Comparison of ENCODE assay signal across 8 cellular contexts in the genomic region with DNA sequence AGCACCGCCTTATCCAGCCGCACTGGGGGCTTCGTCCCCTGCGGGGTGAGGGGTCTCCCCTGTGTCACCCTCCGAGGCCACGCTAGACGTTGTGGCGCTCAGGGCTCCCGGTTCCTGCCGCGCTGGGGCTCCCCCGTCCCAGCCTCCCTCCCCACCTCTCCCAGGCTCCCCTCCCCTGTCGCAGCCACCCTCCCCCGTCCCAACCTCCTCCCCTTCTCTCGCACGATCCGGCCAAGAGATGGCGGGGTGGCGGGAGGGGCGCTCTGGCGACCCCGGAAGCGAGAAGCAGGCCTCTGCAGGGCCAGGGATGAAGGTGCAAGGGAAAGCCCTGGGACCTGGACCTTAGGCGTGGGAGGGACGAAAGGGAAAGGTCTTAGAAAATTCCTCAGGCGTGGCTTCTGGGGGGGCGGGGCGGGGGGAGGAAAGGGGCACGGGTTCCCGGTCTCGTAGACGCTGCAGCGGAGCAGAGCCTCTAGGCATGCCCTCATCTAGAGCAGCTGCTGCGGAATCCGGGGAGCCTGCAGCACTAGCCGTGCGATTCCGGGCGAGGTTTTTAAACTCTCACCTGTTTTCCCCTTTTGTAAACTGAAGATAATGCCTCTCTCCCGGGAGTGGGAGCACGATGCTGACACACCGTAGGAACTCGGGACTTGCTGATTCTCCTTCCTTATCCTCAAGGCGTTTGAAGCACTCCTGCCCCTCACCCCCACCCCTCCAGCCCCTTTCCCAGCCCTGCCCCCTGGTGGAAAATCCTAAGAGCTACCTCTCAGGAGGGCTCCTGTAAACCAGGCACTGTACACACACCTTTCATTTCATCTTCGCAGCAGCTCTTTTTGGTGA. TPM values are rescaled to one million over a fixed set of nuclear protein-coding genes. Genes with fewer than 3 reads are reported as not detected.
DNase-seq lines count a peak whose midpoint lies in the region; ATAC-seq, FAIRE-seq and TF ChIP-seq lines count a peak whose summit lies in the region.

No MANE protein-coding gene starts in this region.

- H3K9me3 ChIP-seq in CD4-positive, CD25-positive, alpha-beta regulatory T cell (ENCODE audit: control insufficient read depth in 2 of 2, low read length in 2 of 2): no peaks in the 10 kb centered on the region
- H3K9me3 ChIP-seq in GM12878 (replicated peaks; ENCODE audit: control insufficient read depth, insufficient read depth, low read length): no peaks in the 10 kb centered on the region; the same call in 2 of the 3 replicates

- H3K9ac ChIP-seq in GM12878 (ENCODE audit: control insufficient read depth, insufficient read depth, low read length): no peak overlapping the region

- FAIRE-seq in GM19239 (lab: Jason Lieb, UNC) (peak; percentile 47), GM12878 (lab: Jason Lieb, UNC) (no peak)

- intact Hi-C loops in GM12878 (cut with micrococcal nuclease; ENCODE audit: unreplicated experiment): loop anchor here (1.0 kb wide), 1 partner anchor 21 kb away; no protein-coding TSS in a partner anchor

- peak; percentile 27 to 48 (median 35); a peak in 4 of 6 replicates for TF ChIP-seq CTCF in GM12878 (IDR thresholded peaks at IDR 0.05 in 2 of 3, conservative IDR thresholded peaks at IDR 0.05 in 1 of 3; ENCODE audit: control insufficient read depth in 2 of 3, extremely low read depth in 1 of 3, insufficient read depth in 1 of 3, low read depth in 3 of 3, low read length in 3 of 3)

- RAD21 ChIA-PET in GM12878 (lab: Charles Lee; ENCODE audit: unreplicated experiment): interaction anchor here (0.7 to 1.9 kb wide), 5 partner anchors 19 to 120 kb away, joined by 3 to 14 read pairs (median 4); no protein-coding TSS in a partner anchor

- H3K36me3 ChIP-seq in CD4-positive, CD25-positive, alpha-beta regulatory T cell (ENCODE audit: control insufficient read depth, insufficient read depth, low read length): no peaks in the 10 kb centered on the region
- H3K36me3 ChIP-seq in GM12878 (ENCODE audit: control insufficient read depth in 2 of 2, insufficient read depth in 2 of 2, low read length in 1 of 2): no peaks in the 10 kb centered on the region

- 0 out of 2 replicates have a peak, but pooled peaks have one; percentile 18 for TF ChIP-seq RAD21 in GM12878 (IDR thresholded peaks at IDR 0.05; ENCODE audit: insufficient read depth, low read depth, low read length)

- no peaks in the 10 kb centered on the region for H3K36me3 Mint-ChIP-seq in CD4-positive, CD25-positive, alpha-beta regulatory T cell

- DNase-seq in CD4-positive, CD25-positive, alpha-beta regulatory T cell: peak; percentile 11 to 35 (median 26)
- DNase-seq in GM19239 (ENCODE audit: insufficient read length, low spot score) (peak; percentile 50), HT-29 (ENCODE audit: low spot score) (peak; percentile 65), SK-MEL-5 (ENCODE audit: low read depth, low spot score) (peak; percentile 56), GM12878 (ENCODE audit: low read depth, low spot score) (no peak), iPS-NIHi11 (ENCODE audit: low spot score) (peak; percentile 84), NCI-H446 treated with DMSO at 0.1 percent for 48 hours (lab: John Stamatoyannopoulos, UW) (no peak)
- peak; percentile 59 for DNase-seq in stimulated activated CD4-positive, alpha-beta T cell treated with anti-CD3 and anti-CD28 coated beads, Interleukin-15, amount 100 ng/mL, for 24 hours

- H3K4me1 Mint-ChIP-seq in CD4-positive, CD25-positive, alpha-beta regulatory T cell: peaks cover 0 to 24% (median 1%) of the 10 kb centered on the region in 4 donors

- WGBS in GM12878 (ENCODE audit: insufficient coverage, insufficient replicate concordance, low lambda C conversion rate, missing lambda C conversion rate): 3% methylated on average over 31 of the region's 45 CpGs

- BruUV-seq in GM12878 (replicated peaks; lab: Mats Ljungman, UMichigan): no TSS peak

- H3K27ac Mint-ChIP-seq in CD4-positive, CD25-positive, alpha-beta regulatory T cell: no peak overlapping the region

- H2AFZ ChIP-seq in GM12878 (ENCODE audit: control insufficient read depth, low read depth, low read length): peak overlapping the region; percentile 33

- no peak for TF ChIP-seq POLR2A in GM12878 (IDR thresholded peaks at IDR 0.05; ENCODE audit: low read depth, low read length)

- peak overlapping the region; percentile 57 for H3K4me3 ChIP-seq in CD4-positive, CD25-positive, alpha-beta regulatory T cell (ENCODE audit: low read depth, low read length)
- peak overlapping the region; percentile 60 for H3K4me3 ChIP-seq in GM12878

- peak overlapping the region; percentile 7 to 83 (median 78) for H3K4me3 Mint-ChIP-seq in CD4-positive, CD25-positive, alpha-beta regulatory T cell

- peak overlapping the region; percentile 66 for H3K4me2 ChIP-seq in GM12878 (ENCODE audit: control insufficient read depth, insufficient read depth)

- no peaks in the 10 kb centered on the region for H3K79me2 ChIP-seq in GM12878 (ENCODE audit: control insufficient read depth, insufficient read depth, low read length)

- in situ Hi-C loops in SK-MEL-5 (cut with HindIII; ENCODE audit: low pct_unique_long_range_greater_than_20kb, low sequenced_read_pairs) (no loop called here), GM12878 (cut with MboI) (no loop called here)

- POLR2A ChIA-PET in GM12878 (lab: Charles Lee): no interaction called here

- H3K27me3 Mint-ChIP-seq in CD4-positive, CD25-positive, alpha-beta regulatory T cell: peaks cover 56% of the 10 kb centered on the region

- TF ChIP-seq EP300 in GM12878 (IDR thresholded peaks at IDR 0.05; ENCODE audit: borderline replicate concordance in 1 of 2, control insufficient read depth in 1 of 2, low read depth in 2 of 2, low read length in 2 of 2): no peak

- SMC1A ChIA-PET in GM12878 (lab: Charles Lee; ENCODE audit: uncharacterized antibody, unreplicated experiment): interaction anchor here (0.8 to 2.3 kb wide), 9 partner anchors 13 to 59 kb away, joined by 3 to 12 read pairs (median 3); no protein-coding TSS in a partner anchor

- peak; percentile 44 to 61 for ATAC-seq in CD4-positive, CD25-positive, alpha-beta regulatory T cell (ENCODE audit: low read depth in 2 of 2)
- peak; percentile 80 for ATAC-seq in GM12878

- H4K20me1 ChIP-seq in GM12878 (ENCODE audit: control insufficient read depth, insufficient read depth): no peaks in the 10 kb centered on the region

- CTCF ChIA-PET in GM12878 (lab: Yijun Ruan, JAX): interaction anchor here (0.6 to 9.2 kb wide), 14 partner anchors 10 to 748 kb away, joined by 3 to 74 read pairs (median 4); a partner anchor contains a TSS

- H3K4me1 ChIP-seq in CD4-positive, CD25-positive, alpha-beta regulatory T cell (ENCODE audit: control insufficient read depth, insufficient read depth, low read length, poor library complexity, severe bottlenecking): peaks cover 18% of the 10 kb centered on the region
- no peaks in the 10 kb centered on the region for H3K4me1 ChIP-seq in GM12878 (ENCODE audit: control insufficient read depth, insufficient read depth, low read length)

- H3K9me3 Mint-ChIP-seq in CD4-positive, CD25-positive, alpha-beta regulatory T cell: peaks cover 0 to 1% (median 0%) of the 10 kb centered on the region in 7 donors

- H3K27me3 ChIP-seq in CD4-positive, CD25-positive, alpha-beta regulatory T cell (ENCODE audit: control insufficient read depth, insufficient read depth, low read length): peaks cover 33% of the 10 kb centered on the region
- H3K27me3 ChIP-seq in GM12878 (replicated peaks in 1 of 2; ENCODE audit: control insufficient read depth in 2 of 2, insufficient read depth in 2 of 2, low read length in 1 of 2): peaks cover 0 to 14% of the 10 kb centered on the region in 2 experiments; a peak in 1 of 4 replicates

- H3K27ac ChIP-seq in CD4-positive, CD25-positive, alpha-beta regulatory T cell (ENCODE audit: insufficient read depth, low read length, poor library complexity, severe bottlenecking): no peak overlapping the region
- no peak overlapping the region for H3K27ac ChIP-seq in GM12878 (ENCODE audit: control insufficient read depth, insufficient read depth)

RNA-seq across cellular contexts. Expression of a gene that starts 14.4 kb away (rescaled TPM):
- not detected for total RNA-seq in CD4-positive, CD25-positive, alpha-beta regulatory T cell
- polyA plus RNA-seq in CD4-positive, CD25-positive, alpha-beta regulatory T cell: not detected
- not detected in 2 replicates for total RNA-seq in HT-29 (2014; rRNA removed; shearing (Covaris generic))
- 0.08 TPM in 1 of 2 replicates, not detected in the other for total RNA-seq in SK-MEL-5 (2014; rRNA removed; shearing (Covaris generic))
- not detected in 2 replicates for polyA plus RNA-seq in SK-MEL-5 (2015; cell fraction: cytosol; rRNA removed)
- not detected in 2 replicates for polyA plus RNA-seq in SK-MEL-5 (2015; cell fraction: nucleus; rRNA removed)
- 0.23 TPM in 1 of 2 replicates, not detected in the other for total RNA-seq in GM12878 (2013; cell fraction: nucleolus; rRNA removed)
- total RNA-seq in GM12878 (2014; rRNA removed) (not detected in 2 replicates), GM12878 (2014; rRNA removed; fragmentation: Illumina TruSeq; extraction: Trizol) (not detected in 2 replicates), GM12878 (2021) (not detected in 2 replicates)
- not detected for polyA plus RNA-seq in GM12878 (2011; ENCODE audit: low read depth)
- polyA plus RNA-seq in GM12878 (2011; rRNA removed) (0.03 TPM in 1 of 2 replicates, not detected in the other), GM12878 (2014; fragmentation: Illumina TruSeq; extraction: Trizol) (not detected in 2 replicates), GM12878 (2014; fragmentation: Nextera tagmentation; extraction: Ambion mirVana) (not detected), GM12878 (2014; rRNA removed) (not detected in 2 replicates), GM12878 (2016; fragmentation: Nextera tagmentation; extraction: Ambion mirVana) (under 1 TPM in 1 of 2 experiments, not detected in 1; 0.03 TPM)
- polyA plus RNA-seq in GM12878 (2011; cell fraction: cytosol; rRNA removed): 0.01 and 0.02 TPM in 2 replicates
- polyA plus RNA-seq in GM12878 (2011; cell fraction: nucleus; rRNA removed): 0.07 TPM in 1 of 2 replicates, not detected in the other
- polyA plus RNA-seq in GM12878 (2012): not detected in 2 replicates
- polyA minus RNA-seq in GM12878 (2011; rRNA and poly(A)+ RNA removed): 0.05 TPM in 1 of 2 replicates, not detected in the other
- polyA minus RNA-seq in GM12878 (2011; cell fraction: cytosol; rRNA and poly(A)+ RNA removed): not detected in 2 replicates
- polyA minus RNA-seq in GM12878 (2011; cell fraction: nucleus; rRNA and poly(A)+ RNA removed): not detected in 2 replicates

RNA-seq across cellular contexts. Expression of a gene that starts 37.1 kb away (rescaled TPM):
- total RNA-seq in CD4-positive, CD25-positive, alpha-beta regulatory T cell: not detected
- polyA plus RNA-seq in CD4-positive, CD25-positive, alpha-beta regulatory T cell: not detected
- total RNA-seq in HT-29 (2014; rRNA removed; shearing (Covaris generic)): 0.20 and 0.86 TPM in 2 replicates
- total RNA-seq in SK-MEL-5 (2014; rRNA removed; shearing (Covaris generic)): 0.13 TPM in 1 of 2 replicates, not detected in the other
- not detected in 2 replicates for polyA plus RNA-seq in SK-MEL-5 (2015; cell fraction: cytosol; rRNA removed)
- not detected in 2 replicates for polyA plus RNA-seq in SK-MEL-5 (2015; cell fraction: nucleus; rRNA removed)
- not detected in 2 replicates for total RNA-seq in GM12878 (2013; cell fraction: nucleolus; rRNA removed)
- total RNA-seq in GM12878 (2014; rRNA removed) (not detected in 2 replicates), GM12878 (2014; rRNA removed; fragmentation: Illumina TruSeq; extraction: Trizol) (not detected in 2 replicates), GM12878 (2021) (not detected in 2 replicates)
- not detected for polyA plus RNA-seq in GM12878 (2011; ENCODE audit: low read depth)
- polyA plus RNA-seq in GM12878 (2011; rRNA removed) (0.01 TPM in 1 of 2 replicates, not detected in the other), GM12878 (2014; fragmentation: Illumina TruSeq; extraction: Trizol) (not detected in 2 replicates), GM12878 (2014; fragmentation: Nextera tagmentation; extraction: Ambion mirVana) (not detected), GM12878 (2014; rRNA removed) (not detected in 2 replicates), GM12878 (2016; fragmentation: Nextera tagmentation; extraction: Ambion mirVana) (not detected)
- 0.01 TPM in 1 of 2 replicates, not detected in the other for polyA plus RNA-seq in GM12878 (2011; cell fraction: cytosol; rRNA removed)
- polyA plus RNA-seq in GM12878 (2011; cell fraction: nucleus; rRNA removed): 0.03 TPM in 1 of 2 replicates, not detected in the other
- not detected in 2 replicates for polyA plus RNA-seq in GM12878 (2012)
- not detected in 2 replicates for polyA minus RNA-seq in GM12878 (2011; rRNA and poly(A)+ RNA removed)
- polyA minus RNA-seq in GM12878 (2011; cell fraction: cytosol; rRNA and poly(A)+ RNA removed): not detected in 2 replicates
- not detected in 2 replicates for polyA minus RNA-seq in GM12878 (2011; cell fraction: nucleus; rRNA and poly(A)+ RNA removed)

RNA-seq across cellular contexts. Expression of a gene that starts 38.5 kb away (rescaled TPM):
- total RNA-seq in CD4-positive, CD25-positive, alpha-beta regulatory T cell: not detected
- polyA plus RNA-seq in CD4-positive, CD25-positive, alpha-beta regulatory T cell: under 1 TPM in 1 of 4 donors, not detected in 3; 0.39 TPM
- not detected in 2 replicates for total RNA-seq in HT-29 (2014; rRNA removed; shearing (Covaris generic))
- total RNA-seq in SK-MEL-5 (2014; rRNA removed; shearing (Covaris generic)): not detected in 2 replicates
- polyA plus RNA-seq in SK-MEL-5 (2015; cell fraction: cytosol; rRNA removed): not detected in 2 replicates
- not detected in 2 replicates for polyA plus RNA-seq in SK-MEL-5 (2015; cell fraction: nucleus; rRNA removed)
- total RNA-seq in GM12878 (2013; cell fraction: nucleolus; rRNA removed): 0.31 and 0.42 TPM in 2 replicates
- total RNA-seq in GM12878 (2014; rRNA removed) (not detected in 2 replicates), GM12878 (2014; rRNA removed; fragmentation: Illumina TruSeq; extraction: Trizol) (not detected in 2 replicates), GM12878 (2021) (not detected in 2 replicates)
- 0.07 TPM for polyA plus RNA-seq in GM12878 (2011; ENCODE audit: low read depth)
- polyA plus RNA-seq in GM12878 (2011; rRNA removed) (not detected in 2 replicates), GM12878 (2014; fragmentation: Illumina TruSeq; extraction: Trizol) (not detected in 2 replicates), GM12878 (2014; fragmentation: Nextera tagmentation; extraction: Ambion mirVana) (not detected), GM12878 (2014; rRNA removed) (not detected in 2 replicates), GM12878 (2016; fragmentation: Nextera tagmentation; extraction: Ambion mirVana) (not detected)
- not detected in 2 replicates for polyA plus RNA-seq in GM12878 (2011; cell fraction: cytosol; rRNA removed)
- 0.06 TPM in 1 of 2 replicates, not detected in the other for polyA plus RNA-seq in GM12878 (2011; cell fraction: nucleus; rRNA removed)
- 0.06 TPM in 1 of 2 replicates, not detected in the other for polyA plus RNA-seq in GM12878 (2012)
- polyA minus RNA-seq in GM12878 (2011; rRNA and poly(A)+ RNA removed): not detected in 2 replicates
- polyA minus RNA-seq in GM12878 (2011; cell fraction: cytosol; rRNA and poly(A)+ RNA removed): not detected in 2 replicates
- polyA minus RNA-seq in GM12878 (2011; cell fraction: nucleus; rRNA and poly(A)+ RNA removed): not detected in 2 replicates

Comparison
In these comparisons a context has a peak if more than half of its experiments do, and no peak if none do; other contexts are left out.
1. DNase-seq: peak in CD4-positive, CD25-positive, alpha-beta regulatory T cell (3 of 3), GM19239 (single experiment), HT-29 (single experiment), SK-MEL-5 (single experiment), iPS-NIHi11 (single experiment) and stimulated activated CD4-positive, alpha-beta T cell treated with anti-CD3 and anti-CD28 coated beads, Interleukin-15, amount 100 ng/mL, for 24 hours (single experiment); none in GM12878 (single experiment) and NCI-H446 treated with DMSO at 0.1 percent for 48 hours (single experiment).